Comparison of ENCODE assay signal across 2 cellular contexts in genomic region chr16:55543470-55543869, GRCh38.
A peak's percentile ranks its signal among the peaks of the same experiment; 100 is the strongest.
TF ChIP-seq lines count a peak whose summit lies in the region.

No MANE protein-coding gene starts in this region.

TF ChIP-seq in IMR-90, 13 proteins besides CTCF, POLR2A, EP300 and RAD21:
- TF ChIP-seq SMC3 (IDR thresholded peaks at IDR 0.05; ENCODE audit: low read depth, low read length): peak; percentile 80
- no peak for TF ChIP-seq RFX5 (IDR thresholded peaks at IDR 0.05; ENCODE audit: low read depth, low read length)
- TF ChIP-seq MAFK (IDR thresholded peaks at IDR 0.05; ENCODE audit: low read depth, low read length): no peak
- no peak for TF ChIP-seq RCOR1 (IDR thresholded peaks at IDR 0.05; ENCODE audit: insufficient replicate concordance, low read length)
- no peak for TF ChIP-seq CEBPB (IDR thresholded peaks at IDR 0.05; ENCODE audit: low read depth, low read length)
- no peak for TF ChIP-seq NFE2L2 (IDR thresholded peaks at IDR 0.05; ENCODE audit: low read depth, low read length)
TF ChIP-seq in IMR-90: peak in this region for 1.

TF ChIP-seq in K562, 482 proteins besides CTCF, POLR2A, EP300 and RAD21:
- TF ChIP-seq, protein P1, sequence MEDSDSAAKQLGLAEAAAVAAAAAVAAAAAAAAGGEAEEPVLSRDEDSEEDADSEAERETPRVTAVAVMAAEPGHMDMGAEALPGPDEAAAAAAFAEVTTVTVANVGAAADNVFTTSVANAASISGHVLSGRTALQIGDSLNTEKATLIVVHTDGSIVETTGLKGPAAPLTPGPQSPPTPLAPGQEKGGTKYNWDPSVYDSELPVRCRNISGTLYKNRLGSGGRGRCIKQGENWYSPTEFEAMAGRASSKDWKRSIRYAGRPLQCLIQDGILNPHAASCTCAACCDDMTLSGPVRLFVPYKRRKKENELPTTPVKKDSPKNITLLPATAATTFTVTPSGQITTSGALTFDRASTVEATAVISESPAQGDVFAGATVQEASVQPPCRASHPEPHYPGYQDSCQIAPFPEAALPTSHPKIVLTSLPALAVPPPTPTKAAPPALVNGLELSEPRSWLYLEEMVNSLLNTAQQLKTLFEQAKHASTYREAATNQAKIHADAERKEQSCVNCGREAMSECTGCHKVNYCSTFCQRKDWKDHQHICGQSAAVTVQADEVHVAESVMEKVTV (CRISPR knock-in tag; IDR thresholded peaks at IDR 0.05): 0 out of 2 replicates have a peak, but pooled peaks have one; percentile 25
- TF ChIP-seq, protein P2, sequence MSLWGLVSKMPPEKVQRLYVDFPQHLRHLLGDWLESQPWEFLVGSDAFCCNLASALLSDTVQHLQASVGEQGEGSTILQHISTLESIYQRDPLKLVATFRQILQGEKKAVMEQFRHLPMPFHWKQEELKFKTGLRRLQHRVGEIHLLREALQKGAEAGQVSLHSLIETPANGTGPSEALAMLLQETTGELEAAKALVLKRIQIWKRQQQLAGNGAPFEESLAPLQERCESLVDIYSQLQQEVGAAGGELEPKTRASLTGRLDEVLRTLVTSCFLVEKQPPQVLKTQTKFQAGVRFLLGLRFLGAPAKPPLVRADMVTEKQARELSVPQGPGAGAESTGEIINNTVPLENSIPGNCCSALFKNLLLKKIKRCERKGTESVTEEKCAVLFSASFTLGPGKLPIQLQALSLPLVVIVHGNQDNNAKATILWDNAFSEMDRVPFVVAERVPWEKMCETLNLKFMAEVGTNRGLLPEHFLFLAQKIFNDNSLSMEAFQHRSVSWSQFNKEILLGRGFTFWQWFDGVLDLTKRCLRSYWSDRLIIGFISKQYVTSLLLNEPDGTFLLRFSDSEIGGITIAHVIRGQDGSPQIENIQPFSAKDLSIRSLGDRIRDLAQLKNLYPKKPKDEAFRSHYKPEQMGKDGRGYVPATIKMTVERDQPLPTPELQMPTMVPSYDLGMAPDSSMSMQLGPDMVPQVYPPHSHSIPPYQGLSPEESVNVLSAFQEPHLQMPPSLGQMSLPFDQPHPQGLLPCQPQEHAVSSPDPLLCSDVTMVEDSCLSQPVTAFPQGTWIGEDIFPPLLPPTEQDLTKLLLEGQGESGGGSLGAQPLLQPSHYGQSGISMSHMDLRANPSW (CRISPR knock-in tag; IDR thresholded peaks at IDR 0.05): no peak
- no peak for TF ChIP-seq ZNF444 (CRISPR knock-in tag; IDR thresholded peaks at IDR 0.05)
